ENCODE assay signal across 1 cellular context in the genomic region with DNA sequence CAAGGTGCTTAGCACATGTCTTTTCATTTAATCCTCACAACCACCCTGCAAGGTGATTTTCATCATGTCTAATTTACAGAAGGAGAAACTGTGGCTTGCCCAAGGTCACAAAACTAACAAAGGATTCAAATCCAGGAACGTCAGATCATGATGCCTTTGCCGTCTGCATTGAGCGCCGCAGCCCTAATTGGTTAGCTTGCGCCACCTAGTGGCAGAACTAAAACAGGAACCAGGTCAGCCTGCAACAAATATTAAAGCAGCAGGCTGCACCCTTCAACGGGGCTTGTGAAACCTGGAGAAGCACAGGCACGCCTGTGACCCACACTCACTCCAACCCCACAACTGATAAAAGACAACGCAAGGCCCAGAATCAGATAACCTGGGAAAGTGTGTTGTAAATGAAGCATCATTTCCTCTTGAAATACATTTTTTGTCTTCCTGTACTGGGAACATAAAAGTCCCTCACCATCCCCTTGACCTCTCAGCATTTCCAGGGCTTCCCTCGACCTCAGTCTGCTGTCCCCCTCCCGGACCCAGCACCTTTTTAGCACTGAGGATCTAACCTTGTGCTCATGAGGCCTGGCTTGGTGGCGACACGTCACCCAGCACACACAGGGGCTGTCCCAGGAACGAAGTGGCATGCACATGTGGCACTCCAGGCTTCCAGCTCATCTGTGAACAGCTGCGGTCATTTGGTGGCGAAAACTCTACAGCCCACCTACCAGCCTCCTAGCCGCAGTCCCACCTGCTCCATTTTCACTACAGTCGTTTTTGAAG.
TF ChIP-seq lines count a peak whose summit lies in the region.

No MANE protein-coding gene starts in this region.

TF ChIP-seq in HepG2, 621 proteins besides CTCF, POLR2A, EP300 and RAD21 (continued from another document and continues in another):
- TF ChIP-seq, protein P1, sequence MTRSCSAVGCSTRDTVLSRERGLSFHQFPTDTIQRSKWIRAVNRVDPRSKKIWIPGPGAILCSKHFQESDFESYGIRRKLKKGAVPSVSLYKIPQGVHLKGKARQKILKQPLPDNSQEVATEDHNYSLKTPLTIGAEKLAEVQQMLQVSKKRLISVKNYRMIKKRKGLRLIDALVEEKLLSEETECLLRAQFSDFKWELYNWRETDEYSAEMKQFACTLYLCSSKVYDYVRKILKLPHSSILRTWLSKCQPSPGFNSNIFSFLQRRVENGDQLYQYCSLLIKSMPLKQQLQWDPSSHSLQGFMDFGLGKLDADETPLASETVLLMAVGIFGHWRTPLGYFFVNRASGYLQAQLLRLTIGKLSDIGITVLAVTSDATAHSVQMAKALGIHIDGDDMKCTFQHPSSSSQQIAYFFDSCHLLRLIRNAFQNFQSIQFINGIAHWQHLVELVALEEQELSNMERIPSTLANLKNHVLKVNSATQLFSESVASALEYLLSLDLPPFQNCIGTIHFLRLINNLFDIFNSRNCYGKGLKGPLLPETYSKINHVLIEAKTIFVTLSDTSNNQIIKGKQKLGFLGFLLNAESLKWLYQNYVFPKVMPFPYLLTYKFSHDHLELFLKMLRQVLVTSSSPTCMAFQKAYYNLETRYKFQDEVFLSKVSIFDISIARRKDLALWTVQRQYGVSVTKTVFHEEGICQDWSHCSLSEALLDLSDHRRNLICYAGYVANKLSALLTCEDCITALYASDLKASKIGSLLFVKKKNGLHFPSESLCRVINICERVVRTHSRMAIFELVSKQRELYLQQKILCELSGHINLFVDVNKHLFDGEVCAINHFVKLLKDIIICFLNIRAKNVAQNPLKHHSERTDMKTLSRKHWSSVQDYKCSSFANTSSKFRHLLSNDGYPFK (CRISPR knock-in tag; IDR thresholded peaks at IDR 0.05; ENCODE audit: borderline replicate concordance): 0 out of 2 replicates have a peak, but pooled peaks have one; percentile 56
- TF ChIP-seq ZNF891 (CRISPR knock-in tag; IDR thresholded peaks at IDR 0.05): peak; percentile 66; the same call in 1 of the 2 replicates
- TF ChIP-seq, protein P2, sequence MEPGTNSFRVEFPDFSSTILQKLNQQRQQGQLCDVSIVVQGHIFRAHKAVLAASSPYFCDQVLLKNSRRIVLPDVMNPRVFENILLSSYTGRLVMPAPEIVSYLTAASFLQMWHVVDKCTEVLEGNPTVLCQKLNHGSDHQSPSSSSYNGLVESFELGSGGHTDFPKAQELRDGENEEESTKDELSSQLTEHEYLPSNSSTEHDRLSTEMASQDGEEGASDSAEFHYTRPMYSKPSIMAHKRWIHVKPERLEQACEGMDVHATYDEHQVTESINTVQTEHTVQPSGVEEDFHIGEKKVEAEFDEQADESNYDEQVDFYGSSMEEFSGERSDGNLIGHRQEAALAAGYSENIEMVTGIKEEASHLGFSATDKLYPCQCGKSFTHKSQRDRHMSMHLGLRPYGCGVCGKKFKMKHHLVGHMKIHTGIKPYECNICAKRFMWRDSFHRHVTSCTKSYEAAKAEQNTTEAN (CRISPR knock-in tag; conservative IDR thresholded peaks at IDR 0.05): no peak
- peak; percentile 54; the same call in 1 of the 2 replicates for TF ChIP-seq NRL (CRISPR knock-in tag; IDR thresholded peaks at IDR 0.05; ENCODE audit: borderline replicate concordance)
- TF ChIP-seq, protein P3, sequence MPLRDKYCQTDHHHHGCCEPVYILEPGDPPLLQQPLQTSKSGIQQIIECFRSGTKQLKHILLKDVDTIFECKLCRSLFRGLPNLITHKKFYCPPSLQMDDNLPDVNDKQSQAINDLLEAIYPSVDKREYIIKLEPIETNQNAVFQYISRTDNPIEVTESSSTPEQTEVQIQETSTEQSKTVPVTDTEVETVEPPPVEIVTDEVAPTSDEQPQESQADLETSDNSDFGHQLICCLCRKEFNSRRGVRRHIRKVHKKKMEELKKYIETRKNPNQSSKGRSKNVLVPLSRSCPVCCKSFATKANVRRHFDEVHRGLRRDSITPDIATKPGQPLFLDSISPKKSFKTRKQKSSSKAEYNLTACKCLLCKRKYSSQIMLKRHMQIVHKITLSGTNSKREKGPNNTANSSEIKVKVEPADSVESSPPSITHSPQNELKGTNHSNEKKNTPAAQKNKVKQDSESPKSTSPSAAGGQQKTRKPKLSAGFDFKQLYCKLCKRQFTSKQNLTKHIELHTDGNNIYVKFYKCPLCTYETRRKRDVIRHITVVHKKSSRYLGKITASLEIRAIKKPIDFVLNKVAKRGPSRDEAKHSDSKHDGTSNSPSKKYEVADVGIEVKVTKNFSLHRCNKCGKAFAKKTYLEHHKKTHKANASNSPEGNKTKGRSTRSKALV (CRISPR knock-in tag; IDR thresholded peaks at IDR 0.05): 0 out of 2 replicates have a peak, but pooled peaks have one; percentile 19
- TF ChIP-seq ZBTB7B (CRISPR knock-in tag; IDR thresholded peaks at IDR 0.05): 0 out of 2 replicates have a peak, but pooled peaks have one; percentile 7
- TF ChIP-seq CC2D1A (CRISPR knock-in tag; IDR thresholded peaks at IDR 0.05): no peak
- TF ChIP-seq, protein P4, sequence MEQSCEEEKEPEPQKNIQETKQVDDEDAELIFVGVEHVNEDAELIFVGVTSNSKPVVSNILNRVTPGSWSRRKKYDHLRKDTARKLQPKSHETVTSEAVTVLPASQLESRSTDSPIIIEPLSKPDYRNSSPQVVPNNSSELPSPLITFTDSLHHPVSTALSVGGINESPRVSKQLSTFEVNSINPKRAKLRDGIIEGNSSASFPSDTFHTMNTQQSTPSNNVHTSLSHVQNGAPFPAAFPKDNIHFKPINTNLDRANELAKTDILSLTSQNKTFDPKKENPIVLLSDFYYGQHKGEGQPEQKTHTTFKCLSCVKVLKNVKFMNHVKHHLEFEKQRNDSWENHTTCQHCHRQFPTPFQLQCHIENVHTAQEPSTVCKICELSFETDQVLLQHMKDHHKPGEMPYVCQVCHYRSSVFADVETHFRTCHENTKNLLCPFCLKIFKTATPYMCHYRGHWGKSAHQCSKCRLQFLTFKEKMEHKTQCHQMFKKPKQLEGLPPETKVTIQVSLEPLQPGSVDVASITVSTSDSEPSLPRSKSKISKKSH (CRISPR knock-in tag; IDR thresholded peaks at IDR 0.05; ENCODE audit: borderline replicate concordance): 0 out of 2 replicates have a peak, but pooled peaks have one; percentile 37
- 0 out of 2 replicates have a peak, but pooled peaks have one; percentile 4 for TF ChIP-seq BCL6 (CRISPR knock-in tag; IDR thresholded peaks at IDR 0.05)
- TF ChIP-seq, protein P5, sequence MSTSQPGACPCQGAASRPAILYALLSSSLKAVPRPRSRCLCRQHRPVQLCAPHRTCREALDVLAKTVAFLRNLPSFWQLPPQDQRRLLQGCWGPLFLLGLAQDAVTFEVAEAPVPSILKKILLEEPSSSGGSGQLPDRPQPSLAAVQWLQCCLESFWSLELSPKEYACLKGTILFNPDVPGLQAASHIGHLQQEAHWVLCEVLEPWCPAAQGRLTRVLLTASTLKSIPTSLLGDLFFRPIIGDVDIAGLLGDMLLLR (CRISPR knock-in tag; IDR thresholded peaks at IDR 0.05): no peak
- TF ChIP-seq ZNF879 (CRISPR knock-in tag; IDR thresholded peaks at IDR 0.05): no peak
- peak; percentile 39; the same call in 1 of the 2 replicates for TF ChIP-seq THAP11 (CRISPR knock-in tag; IDR thresholded peaks at IDR 0.05)
- TF ChIP-seq, protein P6, sequence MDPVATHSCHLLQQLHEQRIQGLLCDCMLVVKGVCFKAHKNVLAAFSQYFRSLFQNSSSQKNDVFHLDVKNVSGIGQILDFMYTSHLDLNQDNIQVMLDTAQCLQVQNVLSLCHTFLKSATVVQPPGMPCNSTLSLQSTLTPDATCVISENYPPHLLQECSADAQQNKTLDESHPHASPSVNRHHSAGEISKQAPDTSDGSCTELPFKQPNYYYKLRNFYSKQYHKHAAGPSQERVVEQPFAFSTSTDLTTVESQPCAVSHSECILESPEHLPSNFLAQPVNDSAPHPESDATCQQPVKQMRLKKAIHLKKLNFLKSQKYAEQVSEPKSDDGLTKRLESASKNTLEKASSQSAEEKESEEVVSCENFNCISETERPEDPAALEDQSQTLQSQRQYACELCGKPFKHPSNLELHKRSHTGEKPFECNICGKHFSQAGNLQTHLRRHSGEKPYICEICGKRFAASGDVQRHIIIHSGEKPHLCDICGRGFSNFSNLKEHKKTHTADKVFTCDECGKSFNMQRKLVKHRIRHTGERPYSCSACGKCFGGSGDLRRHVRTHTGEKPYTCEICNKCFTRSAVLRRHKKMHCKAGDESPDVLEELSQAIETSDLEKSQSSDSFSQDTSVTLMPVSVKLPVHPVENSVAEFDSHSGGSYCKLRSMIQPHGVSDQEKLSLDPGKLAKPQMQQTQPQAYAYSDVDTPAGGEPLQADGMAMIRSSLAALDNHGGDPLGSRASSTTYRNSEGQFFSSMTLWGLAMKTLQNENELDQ (CRISPR knock-in tag; IDR thresholded peaks at IDR 0.05; ENCODE audit: borderline replicate concordance): no peak
- no peak for TF ChIP-seq RARG (CRISPR knock-in tag; IDR thresholded peaks at IDR 0.05; ENCODE audit: low read depth)
- 0 out of 2 replicates have a peak, but pooled peaks have one; percentile 24 for TF ChIP-seq MEF2D (CRISPR knock-in tag; IDR thresholded peaks at IDR 0.05)
- TF ChIP-seq, protein P7, sequence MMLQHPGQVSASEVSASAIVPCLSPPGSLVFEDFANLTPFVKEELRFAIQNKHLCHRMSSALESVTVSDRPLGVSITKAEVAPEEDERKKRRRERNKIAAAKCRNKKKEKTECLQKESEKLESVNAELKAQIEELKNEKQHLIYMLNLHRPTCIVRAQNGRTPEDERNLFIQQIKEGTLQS (CRISPR knock-in tag; IDR thresholded peaks at IDR 0.05): no peak
- no peak for TF ChIP-seq ZNF644 (CRISPR knock-in tag; IDR thresholded peaks at IDR 0.05; ENCODE audit: low read depth)
- TF ChIP-seq YY1 (IDR thresholded peaks at IDR 0.05; ENCODE audit: insufficient read depth, insufficient replicate concordance, low read depth, low read length): no peak
- TF ChIP-seq, protein P8, sequence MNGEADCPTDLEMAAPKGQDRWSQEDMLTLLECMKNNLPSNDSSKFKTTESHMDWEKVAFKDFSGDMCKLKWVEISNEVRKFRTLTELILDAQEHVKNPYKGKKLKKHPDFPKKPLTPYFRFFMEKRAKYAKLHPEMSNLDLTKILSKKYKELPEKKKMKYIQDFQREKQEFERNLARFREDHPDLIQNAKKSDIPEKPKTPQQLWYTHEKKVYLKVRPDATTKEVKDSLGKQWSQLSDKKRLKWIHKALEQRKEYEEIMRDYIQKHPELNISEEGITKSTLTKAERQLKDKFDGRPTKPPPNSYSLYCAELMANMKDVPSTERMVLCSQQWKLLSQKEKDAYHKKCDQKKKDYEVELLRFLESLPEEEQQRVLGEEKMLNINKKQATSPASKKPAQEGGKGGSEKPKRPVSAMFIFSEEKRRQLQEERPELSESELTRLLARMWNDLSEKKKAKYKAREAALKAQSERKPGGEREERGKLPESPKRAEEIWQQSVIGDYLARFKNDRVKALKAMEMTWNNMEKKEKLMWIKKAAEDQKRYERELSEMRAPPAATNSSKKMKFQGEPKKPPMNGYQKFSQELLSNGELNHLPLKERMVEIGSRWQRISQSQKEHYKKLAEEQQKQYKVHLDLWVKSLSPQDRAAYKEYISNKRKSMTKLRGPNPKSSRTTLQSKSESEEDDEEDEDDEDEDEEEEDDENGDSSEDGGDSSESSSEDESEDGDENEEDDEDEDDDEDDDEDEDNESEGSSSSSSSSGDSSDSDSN (CRISPR knock-in tag; IDR thresholded peaks at IDR 0.05): no peak; the same call in 1 of the 2 replicates
- 0 out of 2 replicates have a peak, but pooled peaks have one; percentile 45 for TF ChIP-seq ZNF124 (CRISPR knock-in tag; IDR thresholded peaks at IDR 0.05)
- TF ChIP-seq, protein P9, sequence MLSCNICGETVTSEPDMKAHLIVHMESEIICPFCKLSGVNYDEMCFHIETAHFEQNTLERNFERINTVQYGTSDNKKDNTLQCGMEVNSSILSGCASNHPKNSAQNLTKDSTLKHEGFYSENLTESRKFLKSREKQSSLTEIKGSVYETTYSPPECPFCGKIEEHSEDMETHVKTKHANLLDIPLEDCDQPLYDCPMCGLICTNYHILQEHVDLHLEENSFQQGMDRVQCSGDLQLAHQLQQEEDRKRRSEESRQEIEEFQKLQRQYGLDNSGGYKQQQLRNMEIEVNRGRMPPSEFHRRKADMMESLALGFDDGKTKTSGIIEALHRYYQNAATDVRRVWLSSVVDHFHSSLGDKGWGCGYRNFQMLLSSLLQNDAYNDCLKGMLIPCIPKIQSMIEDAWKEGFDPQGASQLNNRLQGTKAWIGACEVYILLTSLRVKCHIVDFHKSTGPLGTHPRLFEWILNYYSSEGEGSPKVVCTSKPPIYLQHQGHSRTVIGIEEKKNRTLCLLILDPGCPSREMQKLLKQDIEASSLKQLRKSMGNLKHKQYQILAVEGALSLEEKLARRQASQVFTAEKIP (CRISPR knock-in tag; IDR thresholded peaks at IDR 0.05; ENCODE audit: borderline replicate concordance): no peak
- TF ChIP-seq ETV6 (CRISPR knock-in tag; conservative IDR thresholded peaks at IDR 0.05): 0 out of 2 replicates have a peak, but pooled peaks have one; percentile 2
- TF ChIP-seq ZNF768 (CRISPR knock-in tag; IDR thresholded peaks at IDR 0.05): no peak
- no peak for TF ChIP-seq IKZF1 (IDR thresholded peaks at IDR 0.05)
- TF ChIP-seq POLR2G (IDR thresholded peaks at IDR 0.05; ENCODE audit: low read depth, low read length): no peak
- TF ChIP-seq FOXA3 (CRISPR knock-in tag; IDR thresholded peaks at IDR 0.05): no peak
- TF ChIP-seq, protein P10, sequence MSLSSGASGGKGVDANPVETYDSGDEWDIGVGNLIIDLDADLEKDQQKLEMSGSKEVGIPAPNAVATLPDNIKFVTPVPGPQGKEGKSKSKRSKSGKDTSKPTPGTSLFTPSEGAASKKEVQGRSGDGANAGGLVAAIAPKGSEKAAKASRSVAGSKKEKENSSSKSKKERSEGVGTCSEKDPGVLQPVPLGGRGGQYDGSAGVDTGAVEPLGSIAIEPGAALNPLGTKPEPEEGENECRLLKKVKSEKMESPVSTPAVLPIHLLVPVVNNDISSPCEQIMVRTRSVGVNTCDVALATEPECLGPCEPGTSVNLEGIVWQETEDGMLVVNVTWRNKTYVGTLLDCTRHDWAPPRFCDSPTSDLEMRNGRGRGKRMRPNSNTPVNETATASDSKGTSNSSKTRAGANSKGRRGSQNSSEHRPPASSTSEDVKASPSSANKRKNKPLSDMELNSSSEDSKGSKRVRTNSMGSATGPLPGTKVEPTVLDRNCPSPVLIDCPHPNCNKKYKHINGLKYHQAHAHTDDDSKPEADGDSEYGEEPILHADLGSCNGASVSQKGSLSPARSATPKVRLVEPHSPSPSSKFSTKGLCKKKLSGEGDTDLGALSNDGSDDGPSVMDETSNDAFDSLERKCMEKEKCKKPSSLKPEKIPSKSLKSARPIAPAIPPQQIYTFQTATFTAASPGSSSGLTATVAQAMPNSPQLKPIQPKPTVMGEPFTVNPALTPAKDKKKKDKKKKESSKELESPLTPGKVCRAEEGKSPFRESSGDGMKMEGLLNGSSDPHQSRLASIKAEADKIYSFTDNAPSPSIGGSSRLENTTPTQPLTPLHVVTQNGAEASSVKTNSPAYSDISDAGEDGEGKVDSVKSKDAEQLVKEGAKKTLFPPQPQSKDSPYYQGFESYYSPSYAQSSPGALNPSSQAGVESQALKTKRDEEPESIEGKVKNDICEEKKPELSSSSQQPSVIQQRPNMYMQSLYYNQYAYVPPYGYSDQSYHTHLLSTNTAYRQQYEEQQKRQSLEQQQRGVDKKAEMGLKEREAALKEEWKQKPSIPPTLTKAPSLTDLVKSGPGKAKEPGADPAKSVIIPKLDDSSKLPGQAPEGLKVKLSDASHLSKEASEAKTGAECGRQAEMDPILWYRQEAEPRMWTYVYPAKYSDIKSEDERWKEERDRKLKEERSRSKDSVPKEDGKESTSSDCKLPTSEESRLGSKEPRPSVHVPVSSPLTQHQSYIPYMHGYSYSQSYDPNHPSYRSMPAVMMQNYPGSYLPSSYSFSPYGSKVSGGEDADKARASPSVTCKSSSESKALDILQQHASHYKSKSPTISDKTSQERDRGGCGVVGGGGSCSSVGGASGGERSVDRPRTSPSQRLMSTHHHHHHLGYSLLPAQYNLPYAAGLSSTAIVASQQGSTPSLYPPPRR (CRISPR knock-in tag; IDR thresholded peaks at IDR 0.05; ENCODE audit: borderline replicate concordance): no peak
- TF ChIP-seq ZFX (CRISPR knock-in tag; IDR thresholded peaks at IDR 0.05; ENCODE audit: low read depth): peak; percentile 33; the same call in 1 of the 2 replicates
- TF ChIP-seq SALL1 (CRISPR knock-in tag; IDR thresholded peaks at IDR 0.05): peak; percentile 59
